11 cellular contexts compared by ENCODE assay signal in genomic region chrX:75547783-75548182, GRCh38. TPM values are rescaled to one million over a fixed set of nuclear protein-coding genes. Genes with fewer than 3 reads are reported as not detected.
A peak's percentile ranks its signal among the peaks of the same experiment; 100 is the strongest.
DNase-seq lines count a peak whose midpoint lies in the region; ATAC-seq and TF ChIP-seq lines count a peak whose summit lies in the region.
"Had no signal": no experiment of that assay in that cellular context is flagged by ENCODE, and none has a peak within 500 bp of the region (broad histone marks: within the 10 kb centered on the region; RNA-seq: fewer than 3 reads in every experiment).

No MANE protein-coding gene starts in this region.

- no peaks in the 10 kb centered on the region for H3K36me3 Mint-ChIP-seq in activated CD4-positive, alpha-beta T cell treated with anti-CD3 and anti-CD28 coated beads, Interleukin-2, amount 10 ng/mL, durations not matched to agents 24 days and 14 days (ENCODE audit: low read depth)
- H3K36me3 Mint-ChIP-seq: WTC11 had no signal

- no TSS peak for BruUV-seq in OCI-LY7 (replicated peaks; lab: Mats Ljungman, UMichigan)

- no peak overlapping the region for H2AFZ ChIP-seq in OCI-LY7 (ENCODE audit: low read length)

- no peak overlapping the region for H3K4me3 ChIP-seq in BLaER1 treated with 17β-estradiol and CSF1 and Interleukin-3, amounts not matched to agents 10 nM and 100 nM
- no peak overlapping the region for H3K4me3 ChIP-seq in OCI-LY7 (ENCODE audit: low read depth, low read length, poor library complexity, severe bottlenecking)
- H3K4me3 ChIP-seq: K562 had no signal

- H3K79me2 ChIP-seq in OCI-LY7 (ENCODE audit: insufficient read depth, low read depth, low read length) = no peaks in the 10 kb centered on the region

- no peak overlapping the region for H3K9ac ChIP-seq in BLaER1 treated with 17β-estradiol and CSF1 and Interleukin-3, amounts not matched to agents 10 nM and 100 nM

- no peaks in the 10 kb centered on the region for H3K27me3 Mint-ChIP-seq in activated CD4-positive, alpha-beta T cell treated with anti-CD3 and anti-CD28 coated beads, Interleukin-2, amount 10 ng/mL, durations not matched to agents 24 days and 14 days

- no peaks in the 10 kb centered on the region for H3K36me3 ChIP-seq in BLaER1 treated with 17β-estradiol and CSF1 and Interleukin-3, amounts not matched to agents 10 nM and 100 nM
- H3K36me3 ChIP-seq in OCI-LY7 (ENCODE audit: insufficient read depth, low read length) = no peaks in the 10 kb centered on the region

- H4K20me1 ChIP-seq in BLaER1 treated with 17β-estradiol and CSF1 and Interleukin-3, amounts not matched to agents 10 nM and 100 nM = no peaks in the 10 kb centered on the region
- no peaks in the 10 kb centered on the region for H4K20me1 ChIP-seq in OCI-LY7 (ENCODE audit: insufficient read depth, low read length)

- peaks cover 9 to 21% (median 16%) of the 10 kb centered on the region in 10 experiments; a peak in 18 of 20 replicates for H3K4me1 ChIP-seq in BLaER1 treated with 17β-estradiol and CSF1 and Interleukin-3, amounts not matched to agents 10 nM and 100 nM
- no peaks in the 10 kb centered on the region for H3K4me1 ChIP-seq in OCI-LY7 (ENCODE audit: insufficient read depth, low read length, poor library complexity, severe bottlenecking)

- no peak for ATAC-seq in GM18519 (IDR thresholded peaks at IDR 0.05; ENCODE audit: low FRiP score, unreplicated experiment)
- ATAC-seq: K562, WTC11 had no signal

- no peak for TF ChIP-seq CTCF in OCI-LY7 (conservative IDR thresholded peaks at IDR 0.05; ENCODE audit: low read length)

- POLR2A ChIA-PET in OCI-LY7 (lab: Charles Lee) = no interaction called here

- no peaks in the 10 kb centered on the region for H3K4me1 Mint-ChIP-seq in activated CD4-positive, alpha-beta T cell treated with anti-CD3 and anti-CD28 coated beads, Interleukin-2, amount 10 ng/mL, durations not matched to agents 24 days and 14 days

- DNase-seq in NCI-H2107 treated with DMSO at 0.1 percent for 48 hours (lab: John Stamatoyannopoulos, UW; ENCODE audit: unreplicated experiment) (peak; percentile 65), glomerular visceral epithelial cell (ENCODE audit: extremely low spot score) (peak; percentile 48), pons (ENCODE audit: low spot score) (peak; percentile 1), GM03348 (ENCODE audit: low spot score) (no peak), OCI-LY7 (ENCODE audit: low spot score) (no peak)
- DNase-seq in activated CD4-positive, alpha-beta T cell treated with anti-CD3 and anti-CD28 coated beads, Interleukin-2, amount 10 ng/mL, durations not matched to agents 24 days and 14 days = no peak
- DNase-seq: SIG-M5 had no signal

- H3K4me3 Mint-ChIP-seq in activated CD4-positive, alpha-beta T cell treated with anti-CD3 and anti-CD28 coated beads, Interleukin-2, amount 10 ng/mL, durations not matched to agents 24 days and 14 days = no peak overlapping the region
- H3K4me3 Mint-ChIP-seq: WTC11 had no signal

- H3K27me3 ChIP-seq in BLaER1 treated with 17β-estradiol and CSF1 and Interleukin-3, amounts not matched to agents 10 nM and 100 nM = peaks cover 26 to 74% (median 56%) of the 10 kb centered on the region in 11 experiments

- CTCF ChIA-PET in OCI-LY7 (lab: Charles Lee; ENCODE audit: unreplicated experiment) = no interaction called here

- H3K27ac ChIP-seq in BLaER1 treated with 17β-estradiol and CSF1 and Interleukin-3, amounts not matched to agents 10 nM and 100 nM = no peak overlapping the region
- no peak overlapping the region for H3K27ac ChIP-seq in OCI-LY7 (ENCODE audit: low read depth, low read length, poor library complexity, severe bottlenecking)

- H3K4me2 ChIP-seq in BLaER1 treated with 17β-estradiol and CSF1 and Interleukin-3, amounts not matched to agents 10 nM and 100 nM = peak overlapping the region in 10 of 11 experiments; percentile 6 to 56 (median 42); a peak in 13 of 22 replicates
- H3K4me2 ChIP-seq in OCI-LY7 (ENCODE audit: low read length) = no peak overlapping the region

- H3K9me3 ChIP-seq in BLaER1 treated with 17β-estradiol and CSF1 and Interleukin-3, amounts not matched to agents 10 nM and 100 nM (replicated peaks in 1 of 11) = peaks cover 0 to 9% (median 5%) of the 10 kb centered on the region in 11 experiments; a peak in 4 of 22 replicates
- H3K9me3 ChIP-seq in OCI-LY7 (ENCODE audit: low read length) = no peaks in the 10 kb centered on the region

- H3K27ac Mint-ChIP-seq in activated CD4-positive, alpha-beta T cell treated with anti-CD3 and anti-CD28 coated beads, Interleukin-2, amount 10 ng/mL, durations not matched to agents 24 days and 14 days = no peak overlapping the region
- H3K27ac Mint-ChIP-seq: WTC11 had no signal

- intact Hi-C loops in activated CD4-positive, alpha-beta T cell treated with anti-CD3 and anti-CD28 coated beads, Interleukin-2, amount 10 ng/mL, durations not matched to agents 24 days and 14 days (cut with micrococcal nuclease) = no loop called here
- intact Hi-C loops in OCI-LY7 (cut with micrococcal nuclease; ENCODE audit: unreplicated experiment) = no loop called here

- no peaks in the 10 kb centered on the region for H3K9me3 Mint-ChIP-seq in activated CD4-positive, alpha-beta T cell treated with anti-CD3 and anti-CD28 coated beads, Interleukin-2, amount 10 ng/mL, durations not matched to agents 24 days and 14 days

- no peaks in the 10 kb centered on the region for H3K9me2 ChIP-seq in OCI-LY7 (ENCODE audit: insufficient read depth, low read length)

RNA-seq across cellular contexts. Expression of gene ZDHHC15, which starts 24.9 kb away (rescaled TPM):
- 0.05 and 0.28 TPM in 2 replicates for total RNA-seq in activated CD4-positive, alpha-beta T cell treated with anti-CD3 and anti-CD28 coated beads, Interleukin-2, amount 10 ng/mL, durations not matched to agents 24 days and 14 days
- not detected in 2 replicates for total RNA-seq in OCI-LY7 (2014; rRNA removed; shearing (Covaris generic))
- total RNA-seq in OCI-LY7 (2022) = not detected in 2 replicates

Comparison
In these comparisons a context has a peak if more than half of its experiments do, and no peak if none do; other contexts are left out.
1. DNase-seq: peak in NCI-H2107 treated with DMSO at 0.1 percent for 48 hours (single experiment), glomerular visceral epithelial cell (single experiment) and pons (single experiment); none in activated CD4-positive, alpha-beta T cell treated with anti-CD3 and anti-CD28 coated beads, Interleukin-2, amount 10 ng/mL, durations not matched to agents 24 days and 14 days (single experiment), GM03348 (single experiment) and OCI-LY7 (single experiment).